1 cellular context compared by ENCODE assay signal in genomic region chr15:48084759-48085420, GRCh38.
TF ChIP-seq lines count a peak whose summit lies in the region.

No MANE protein-coding gene starts in this region.

TF ChIP-seq in H1, 55 proteins besides CTCF, POLR2A, EP300 and RAD21 (continued from another document):
- TF ChIP-seq RNF2 (IDR thresholded peaks at IDR 0.05; ENCODE audit: borderline replicate concordance, low read depth, low read length, missing control alignments, poor library complexity, severe bottlenecking) (no peak), ASH2L (IDR thresholded peaks at IDR 0.05; ENCODE audit: low read length) (no peak), BACH1 (IDR thresholded peaks at IDR 0.05; ENCODE audit: low read length) (no peak), CTBP2 (IDR thresholded peaks at IDR 0.05; ENCODE audit: borderline replicate concordance, insufficient read depth, insufficient read length, low read length) (no peak), USF2 (IDR thresholded peaks at IDR 0.05; ENCODE audit: low read length) (no peak), TAF7 (optimal IDR thresholded peaks at IDR 0.05; ENCODE audit: borderline replicate concordance, low read depth, low read length) (no peak), JUN (IDR thresholded peaks at IDR 0.05; ENCODE audit: low read depth, low read length) (no peak), CHD1 (IDR thresholded peaks at IDR 0.05; ENCODE audit: low read depth, low read length) (no peak), MAFK (IDR thresholded peaks at IDR 0.05; ENCODE audit: low read depth, low read length) (no peak), POU5F1 (IDR thresholded peaks at IDR 0.05; ENCODE audit: low read depth, low read length) (no peak), SIX5 (IDR thresholded peaks at IDR 0.05; ENCODE audit: low read depth, low read length) (no peak), CHD2 (IDR thresholded peaks at IDR 0.05; ENCODE audit: low read length) (no peak), BRCA1 (IDR thresholded peaks at IDR 0.05; ENCODE audit: low read depth, low read length) (no peak), SIRT6 (IDR thresholded peaks at IDR 0.05; ENCODE audit: low read length) (no peak), TCF12 (IDR thresholded peaks at IDR 0.05; ENCODE audit: low read depth, low read length) (no peak), POLR2AphosphoS5 (IDR thresholded peaks at IDR 0.05; ENCODE audit: low read depth, low read length) (no peak)
TF ChIP-seq in H1: peak in this region for 0.
